Comparison of ENCODE assay signal across 5 cellular contexts in genomic region chr13:45871201-45871600, GRCh38. TPM values are rescaled to one million over a fixed set of nuclear protein-coding genes. Genes with fewer than 3 reads are reported as not detected.
"Had no signal": no experiment of that assay in that cellular context is flagged by ENCODE, and none has a peak within 500 bp of the region (broad histone marks: within the 10 kb centered on the region; RNA-seq: fewer than 3 reads in every experiment).

No MANE protein-coding gene starts in this region.

RNA-seq across cellular contexts. Expression of gene SIAH3, which starts 19.6 kb away (rescaled TPM):
- total RNA-seq: HepG2, IMR-90, K562, NCI-H460, SJCRH30 had no signal
- polyA plus RNA-seq: HepG2, K562 had no signal
